ENCODE assay signal across 9 cellular contexts in the genomic region with DNA sequence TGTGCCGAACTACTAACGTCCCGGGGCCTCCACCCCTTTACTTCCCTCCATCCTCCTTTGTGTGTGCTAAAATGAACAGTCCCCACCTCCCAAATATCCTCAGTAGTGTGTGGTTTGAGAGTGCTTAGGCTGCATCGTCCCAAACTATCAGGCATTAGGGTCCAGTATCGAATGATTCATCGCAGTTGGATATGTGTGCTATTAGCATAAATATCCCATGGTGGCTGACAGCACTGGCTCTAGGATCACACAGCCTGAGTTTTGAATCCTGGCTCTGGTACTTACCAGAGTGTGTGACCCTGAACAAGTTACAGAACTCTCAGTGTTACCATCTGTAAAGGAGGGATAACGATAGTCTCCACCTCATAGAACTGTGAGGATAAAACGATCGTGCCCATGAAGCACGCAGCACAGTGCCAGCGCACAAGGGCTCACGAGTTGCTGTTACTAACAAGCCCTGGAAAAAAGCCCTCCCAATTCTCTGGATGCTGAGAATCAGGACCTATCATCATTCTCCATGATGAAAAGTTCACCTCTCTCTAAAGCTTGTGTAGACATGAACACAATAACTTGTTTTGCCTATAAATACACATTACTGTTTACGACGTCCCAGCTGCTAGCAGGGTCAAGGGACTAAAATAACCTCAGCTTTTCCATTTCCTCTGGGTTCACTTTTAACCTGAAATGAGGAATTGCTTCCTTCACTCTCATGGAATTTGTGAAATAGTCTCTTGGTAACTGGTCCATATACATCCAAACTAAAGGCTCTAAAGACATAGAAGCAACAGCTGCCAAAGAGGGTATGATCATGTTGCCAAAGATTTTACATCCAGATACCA. TPM values are rescaled to one million over a fixed set of nuclear protein-coding genes. Genes with fewer than 3 reads are reported as not detected.
A peak's percentile ranks its signal among the peaks of the same experiment; 100 is the strongest.
DNase-seq lines count a peak whose midpoint lies in the region; ATAC-seq and TF ChIP-seq lines count a peak whose summit lies in the region.
"Had no signal": no experiment of that assay in that cellular context is flagged by ENCODE, and none has a peak within 500 bp of the region (broad histone marks: within the 10 kb centered on the region; RNA-seq: fewer than 3 reads in every experiment).

No MANE protein-coding gene starts in this region.

- CTCF ChIA-PET in CD4-positive, alpha-beta memory T cell (lab: Charles Lee; ENCODE audit: partially characterized antibody): no interaction called here

- DNase-seq in mesothelial cell of epicardium (ENCODE audit: low spot score in 2 of 2, unreplicated experiment in 2 of 2): no peak
- DNase-seq in NCI-H2107 treated with DMSO at 0.1 percent for 48 hours (lab: John Stamatoyannopoulos, UW; ENCODE audit: unreplicated experiment): no peak
- no peak for DNase-seq in CD4-positive, alpha-beta memory T cell
- DNase-seq: PC-3 had no signal

- ATAC-seq in HG03095 (IDR thresholded peaks at IDR 0.05; ENCODE audit: unreplicated experiment): no peak
- ATAC-seq in HG03571 (IDR thresholded peaks at IDR 0.05; ENCODE audit: unreplicated experiment): no peak
- ATAC-seq: PC-3 had no signal

- H3K9me3 ChIP-seq in OCI-LY1 (ENCODE audit: low read length): peaks cover 3% of the 10 kb centered on the region; the same call in 1 of the 2 replicates
- H3K9me3 ChIP-seq in duodenal mucosa (ENCODE audit: control insufficient read depth in 1 of 2, low read length in 2 of 2): no peaks in the 10 kb centered on the region
- no peaks in the 10 kb centered on the region for H3K9me3 ChIP-seq in CD4-positive, alpha-beta memory T cell (ENCODE audit: control insufficient read depth in 1 of 2, low read length in 2 of 2)

- no peaks in the 10 kb centered on the region for H4K20me1 ChIP-seq in OCI-LY1 (ENCODE audit: insufficient read depth, low read length)

- H3K4me1 ChIP-seq in OCI-LY1 (ENCODE audit: insufficient read depth, low read length, severe bottlenecking): peaks cover 56% of the 10 kb centered on the region
- H3K4me1 ChIP-seq in duodenal mucosa (ENCODE audit: control insufficient read depth in 1 of 2, insufficient read depth in 2 of 2, low read length in 2 of 2): peaks cover 13 to 40% of the 10 kb centered on the region in 2 donors
- peaks cover 6% of the 10 kb centered on the region for H3K4me1 ChIP-seq in CD4-positive, alpha-beta memory T cell (ENCODE audit: insufficient read depth, low read length)

- no peaks in the 10 kb centered on the region for H3K27me3 Mint-ChIP-seq in mesothelial cell of epicardium (ENCODE audit: low read depth)
- H3K27me3 Mint-ChIP-seq in CD4-positive, alpha-beta memory T cell: no peaks in the 10 kb centered on the region

- TF ChIP-seq CTCF in OCI-LY1 (IDR thresholded peaks at IDR 0.05; ENCODE audit: low read length) (no peak), mesothelial cell of epicardium (IDR thresholded peaks at IDR 0.05; ENCODE audit: unreplicated experiment) (no peak)

- no peaks in the 10 kb centered on the region for H3F3A ChIP-seq in OCI-LY1 (ENCODE audit: insufficient read depth, low read length)

- H3K27ac ChIP-seq in OCI-LY1 (ENCODE audit: low read depth, low read length, poor library complexity, severe bottlenecking) (peak overlapping the region; percentile 2), duodenal mucosa (ENCODE audit: low read depth, low read length) (peak overlapping the region; percentile 40), temporal lobe (ENCODE audit: low read depth, low read length) (peak overlapping the region; percentile 70)
- H3K27ac ChIP-seq in CD4-positive, alpha-beta memory T cell (ENCODE audit: low read depth, low read length): no peak overlapping the region

- H3K4me3 Mint-ChIP-seq in mesothelial cell of epicardium: no peak overlapping the region
- H3K4me3 Mint-ChIP-seq in CD4-positive, alpha-beta memory T cell: no peak overlapping the region

- peaks cover 58% of the 10 kb centered on the region for H3K4me1 Mint-ChIP-seq in mesothelial cell of epicardium
- peaks cover 26 to 62% (median 51%) of the 10 kb centered on the region in 4 donors for H3K4me1 Mint-ChIP-seq in CD4-positive, alpha-beta memory T cell

- no peaks in the 10 kb centered on the region for H3K9me2 ChIP-seq in OCI-LY1 (ENCODE audit: low read depth, low read length)

- peaks cover 28% of the 10 kb centered on the region for H3K36me3 Mint-ChIP-seq in mesothelial cell of epicardium
- peaks cover 40% of the 10 kb centered on the region in 2 donors for H3K36me3 Mint-ChIP-seq in CD4-positive, alpha-beta memory T cell

- H3K27me3 ChIP-seq in OCI-LY1 (ENCODE audit: insufficient read depth, low read length): no peaks in the 10 kb centered on the region
- H3K27me3 ChIP-seq in duodenal mucosa (ENCODE audit: control insufficient read depth in 1 of 2, insufficient read depth in 2 of 2, low read length in 2 of 2): no peaks in the 10 kb centered on the region
- H3K27me3 ChIP-seq in CD4-positive, alpha-beta memory T cell (ENCODE audit: insufficient read depth, low read length): no peaks in the 10 kb centered on the region

- H3K79me2 ChIP-seq in OCI-LY1 (ENCODE audit: insufficient read depth, low read length): peaks cover 76% of the 10 kb centered on the region

- H3K4me2 ChIP-seq in OCI-LY1 (ENCODE audit: low read length): no peak overlapping the region

- no peak overlapping the region; the same call in 1 of the 2 replicates for H3K9ac ChIP-seq in OCI-LY1 (ENCODE audit: low read length)
- H3K9ac ChIP-seq in duodenal mucosa (ENCODE audit: low read depth in 1 of 2, low read length in 2 of 2): no peak overlapping the region

- H3K36me3 ChIP-seq in OCI-LY1 (ENCODE audit: insufficient read depth, low read length): peaks cover 77% of the 10 kb centered on the region
- H3K36me3 ChIP-seq in duodenal mucosa (ENCODE audit: control insufficient read depth in 1 of 2, insufficient read depth in 2 of 2, low read length in 2 of 2): peaks cover 0 to 20% of the 10 kb centered on the region in 2 donors
- no peaks in the 10 kb centered on the region for H3K36me3 ChIP-seq in CD4-positive, alpha-beta memory T cell (ENCODE audit: insufficient read depth, low read length)

- POLR2A ChIA-PET in CD4-positive, alpha-beta memory T cell (lab: Charles Lee; ENCODE audit: partially characterized antibody): no interaction called here

- intact Hi-C loops in CD4-positive, alpha-beta memory T cell (cut with micrococcal nuclease): no loop called here

- peaks cover 8% of the 10 kb centered on the region for H3K9me3 Mint-ChIP-seq in mesothelial cell of epicardium
- peaks cover 0 to 4% (median 0%) of the 10 kb centered on the region in 8 donors for H3K9me3 Mint-ChIP-seq in CD4-positive, alpha-beta memory T cell

- H3K4me3 ChIP-seq in OCI-LY1 (ENCODE audit: low read depth, low read length, poor library complexity, severe bottlenecking): no peak overlapping the region
- H3K4me3 ChIP-seq in duodenal mucosa (ENCODE audit: low read depth in 1 of 2, low read length in 2 of 2): no peak overlapping the region
- no peak overlapping the region for H3K4me3 ChIP-seq in CD4-positive, alpha-beta memory T cell (ENCODE audit: low read length in 2 of 2)

- no peak overlapping the region for H2AFZ ChIP-seq in OCI-LY1 (ENCODE audit: low read length)

- peak overlapping the region; percentile 98 for H3K27ac Mint-ChIP-seq in mesothelial cell of epicardium
- H3K27ac Mint-ChIP-seq in CD4-positive, alpha-beta memory T cell: peak overlapping the region in 1 of 7 donors; percentile 72

RNA-seq across cellular contexts. Expression of a gene that starts 51.0 kb away (rescaled TPM):
- total RNA-seq in mesothelial cell of epicardium: 137 to 140 TPM (median 138 TPM) in 3 replicates
- 69.3 TPM for total RNA-seq in temporal lobe
- total RNA-seq in CD4-positive, alpha-beta memory T cell: 10 to 100 TPM; 29.2 to 30.3 TPM
- 10 to 100 TPM; 15.1 to 21.9 TPM for polyA plus RNA-seq in CD4-positive, alpha-beta memory T cell
